11 cellular contexts compared by ENCODE assay signal in the genomic region with DNA sequence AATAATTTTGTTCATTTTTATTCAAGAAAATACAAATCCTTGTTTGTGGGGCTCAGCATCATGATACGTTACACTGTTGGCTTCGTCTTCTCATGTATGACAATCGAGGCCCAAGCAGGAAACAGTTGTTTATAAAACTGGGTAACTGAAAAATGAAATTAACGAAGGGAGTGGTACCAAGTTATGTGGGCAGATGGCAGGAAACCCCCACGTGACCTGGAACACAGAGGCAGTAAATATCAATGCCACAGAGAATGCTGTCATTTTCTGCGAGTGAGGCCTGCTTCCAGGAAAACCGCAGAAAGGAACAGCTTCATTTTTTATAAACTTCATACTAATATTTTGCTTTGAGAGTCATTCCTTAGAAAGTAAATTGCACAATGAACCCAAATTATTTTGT.
DNase-seq lines count a peak whose midpoint lies in the region; ATAC-seq, FAIRE-seq and TF ChIP-seq lines count a peak whose summit lies in the region.
"Had no signal": no experiment of that assay in that cellular context is flagged by ENCODE, and none has a peak within 500 bp of the region (broad histone marks: within the 10 kb centered on the region; RNA-seq: fewer than 3 reads in every experiment).

No MANE protein-coding gene starts in this region.

- no peak overlapping the region for H3K9ac ChIP-seq in HepG2 (ENCODE audit: insufficient read depth, low read depth, low read length)

- TF ChIP-seq RAD21 in HepG2 (CRISPR knock-in tag; IDR thresholded peaks at IDR 0.05), result no peak

- H3K27me3 ChIP-seq in HepG2 (ENCODE audit: control insufficient read depth in 1 of 2, insufficient read depth in 2 of 2, low read length in 2 of 2) (no peaks in the 10 kb centered on the region; a peak in 1 of 5 replicates), H7 (ENCODE audit: control insufficient read depth, insufficient read depth, low read length) (no peaks in the 10 kb centered on the region)
- H3K27me3 ChIP-seq: ascending aorta had no signal

- no peaks in the 10 kb centered on the region for H3K36me3 ChIP-seq in HepG2 (replicated peaks in 1 of 2; ENCODE audit: control insufficient read depth in 1 of 2, insufficient read depth in 2 of 2, low read length in 2 of 2)
- no peaks in the 10 kb centered on the region for H3K36me3 ChIP-seq in H7 (replicated peaks; ENCODE audit: control insufficient read depth, insufficient read depth, low read length)
- H3K36me3 ChIP-seq: ascending aorta had no signal

- H3K27me3 Mint-ChIP-seq in activated CD4-positive, alpha-beta memory T cell treated with anti-CD3 and anti-CD28 coated beads for 36 hours, result no peaks in the 10 kb centered on the region
- H3K27me3 Mint-ChIP-seq in activated CD4-positive, alpha-beta memory T cell treated with anti-CD3 and anti-CD28 coated beads, Interleukin-2, amount 10 ng/mL, durations not matched to agents 7 days and 5 days, result no peaks in the 10 kb centered on the region
- H3K27me3 Mint-ChIP-seq in activated CD8-positive, alpha-beta T cell treated with anti-CD3 and anti-CD28 coated beads, Interleukin-2, amount 10 ng/mL, durations not matched to agents 7 days and 5 days (ENCODE audit: low read depth), result no peaks in the 10 kb centered on the region
- H3K27me3 Mint-ChIP-seq in naive B cell, result peaks cover 0 to 7% (median 4%) of the 10 kb centered on the region in 3 donors

- no peaks in the 10 kb centered on the region for H3K4me1 ChIP-seq in HepG2 (ENCODE audit: insufficient read depth, low read length)
- H3K4me1 ChIP-seq: A549, ascending aorta had no signal

- no peaks in the 10 kb centered on the region for H3K9me3 ChIP-seq in HepG2 (ENCODE audit: low read length)
- H3K9me3 ChIP-seq: A549, ascending aorta had no signal

- FAIRE-seq in HepG2 (lab: Jason Lieb, UNC), result no peak
- FAIRE-seq: A549 had no signal

- BruUV-seq in HepG2 (replicated peaks; lab: Mats Ljungman, UMichigan), result no TSS peak

- ATAC-seq in activated CD8-positive, alpha-beta T cell treated with anti-CD3 and anti-CD28 coated beads, Interleukin-2, amount 10 ng/mL, durations not matched to agents 7 days and 5 days, result no peak
- ATAC-seq in naive B cell (ENCODE audit: low read depth in 2 of 2) (peak; percentile 53 to 56), HepG2 (no peak)
- ATAC-seq in stimulated activated naive CD8-positive, alpha-beta T cell treated with anti-CD3 and anti-CD28 coated beads, Interleukin-15, Interleukin-2, amounts not matched to agents 100 U/mL and 50 U/mL, for 24 hours, result peak; percentile 55
- ATAC-seq: A549 had no signal

- 38% methylated on average over 7 of the region's 7 CpGs for WGBS in HepG2 (ENCODE audit: low lambda C conversion rate)

- H3K4me3 ChIP-seq in HepG2 (replicated peaks in 1 of 3; ENCODE audit: insufficient read depth in 1 of 3, low read depth in 2 of 3, low read length in 3 of 3), result no peak overlapping the region
- H3K4me3 ChIP-seq in H7 (ENCODE audit: insufficient read depth, low read depth, low read length), result no peak overlapping the region
- H3K4me3 ChIP-seq: A549, ascending aorta had no signal

- TF ChIP-seq CTCF in HepG2 (CRISPR knock-in tag; IDR thresholded peaks at IDR 0.05), result no peak

- in situ Hi-C loops in HepG2 (cut with HindIII; ENCODE audit: extremely low pct_ligation_motif_present, low pct_unique_long_range_greater_than_20kb), result no loop called here

- no peak for TF ChIP-seq POLR2A in HepG2 (IDR thresholded peaks at IDR 0.05; ENCODE audit: insufficient read depth in 1 of 2, low read depth in 2 of 2, low read length in 2 of 2)

- H3K27ac Mint-ChIP-seq in activated CD4-positive, alpha-beta memory T cell treated with anti-CD3 and anti-CD28 coated beads for 36 hours, result peak overlapping the region; percentile 88
- H3K27ac Mint-ChIP-seq in activated CD4-positive, alpha-beta memory T cell treated with anti-CD3 and anti-CD28 coated beads, Interleukin-2, amount 10 ng/mL, durations not matched to agents 7 days and 5 days, result no peak overlapping the region
- no peak overlapping the region for H3K27ac Mint-ChIP-seq in activated CD8-positive, alpha-beta T cell treated with anti-CD3 and anti-CD28 coated beads, Interleukin-2, amount 10 ng/mL, durations not matched to agents 7 days and 5 days
- peak overlapping the region; percentile 93 to 99 (median 96) for H3K27ac Mint-ChIP-seq in naive B cell

- H4K20me1 ChIP-seq in HepG2 (ENCODE audit: insufficient read depth, low read length), result no peaks in the 10 kb centered on the region

- no peak overlapping the region for H3K4me2 ChIP-seq in HepG2 (ENCODE audit: low read depth, low read length)
- H3K4me2 ChIP-seq: A549 had no signal

- DNase-seq in activated CD4-positive, alpha-beta memory T cell treated with anti-CD3 and anti-CD28 coated beads for 36 hours, result peak; percentile 52
- DNase-seq in activated CD4-positive, alpha-beta memory T cell treated with anti-CD3 and anti-CD28 coated beads, Interleukin-2, amount 10 ng/mL, durations not matched to agents 7 days and 5 days, result no peak
- DNase-seq in activated CD8-positive, alpha-beta T cell treated with anti-CD3 and anti-CD28 coated beads, Interleukin-2, amount 10 ng/mL, durations not matched to agents 7 days and 5 days, result peak; percentile 26
- peak; percentile 66 for DNase-seq in naive B cell
- peak; percentile 64 for DNase-seq in stimulated activated naive CD8-positive, alpha-beta T cell treated with anti-CD3 and anti-CD28 coated beads, Interleukin-15, Interleukin-2, amounts not matched to agents 100 U/mL and 50 U/mL, for 24 hours
- DNase-seq in HepG2 (ENCODE audit: low spot score), result no peak
- no peak for DNase-seq in H7
- DNase-seq in 8988T, result no peak
- DNase-seq: NCI-H2107 had no signal

- CTCF ChIA-PET in activated CD4-positive, alpha-beta memory T cell treated with anti-CD3 and anti-CD28 coated beads for 36 hours (lab: Charles Lee), result no interaction called here
- CTCF ChIA-PET in activated CD4-positive, alpha-beta memory T cell treated with anti-CD3 and anti-CD28 coated beads, Interleukin-2, amount 10 ng/mL, durations not matched to agents 7 days and 5 days (lab: Charles Lee), result no interaction called here
- CTCF ChIA-PET in activated CD8-positive, alpha-beta T cell treated with anti-CD3 and anti-CD28 coated beads, Interleukin-2, amount 10 ng/mL, durations not matched to agents 7 days and 5 days (lab: Charles Lee), result no interaction called here
- CTCF ChIA-PET in HepG2 (lab: Yijun Ruan, JAX; ENCODE audit: low intra/inter-chr PET ratio, low total read pairs), result no interaction called here

- H3K4me1 Mint-ChIP-seq in activated CD4-positive, alpha-beta memory T cell treated with anti-CD3 and anti-CD28 coated beads for 36 hours (ENCODE audit: low read depth), result peaks cover 18% of the 10 kb centered on the region
- peaks cover 18% of the 10 kb centered on the region for H3K4me1 Mint-ChIP-seq in activated CD4-positive, alpha-beta memory T cell treated with anti-CD3 and anti-CD28 coated beads, Interleukin-2, amount 10 ng/mL, durations not matched to agents 7 days and 5 days
- H3K4me1 Mint-ChIP-seq in activated CD8-positive, alpha-beta T cell treated with anti-CD3 and anti-CD28 coated beads, Interleukin-2, amount 10 ng/mL, durations not matched to agents 7 days and 5 days (ENCODE audit: low read depth), result peaks cover 27% of the 10 kb centered on the region
- peaks cover 23 to 29% (median 24%) of the 10 kb centered on the region in 3 donors for H3K4me1 Mint-ChIP-seq in naive B cell

- H3K9me3 Mint-ChIP-seq in activated CD4-positive, alpha-beta memory T cell treated with anti-CD3 and anti-CD28 coated beads for 36 hours, result no peaks in the 10 kb centered on the region
- H3K9me3 Mint-ChIP-seq in activated CD4-positive, alpha-beta memory T cell treated with anti-CD3 and anti-CD28 coated beads, Interleukin-2, amount 10 ng/mL, durations not matched to agents 7 days and 5 days, result no peaks in the 10 kb centered on the region
- H3K9me3 Mint-ChIP-seq in activated CD8-positive, alpha-beta T cell treated with anti-CD3 and anti-CD28 coated beads, Interleukin-2, amount 10 ng/mL, durations not matched to agents 7 days and 5 days (ENCODE audit: insufficient read depth), result peaks cover 4% of the 10 kb centered on the region
- peaks cover 0 to 2% (median 0%) of the 10 kb centered on the region in 7 donors for H3K9me3 Mint-ChIP-seq in naive B cell

- H3K4me3 Mint-ChIP-seq in activated CD4-positive, alpha-beta memory T cell treated with anti-CD3 and anti-CD28 coated beads for 36 hours, result no peak overlapping the region
- H3K4me3 Mint-ChIP-seq in activated CD4-positive, alpha-beta memory T cell treated with anti-CD3 and anti-CD28 coated beads, Interleukin-2, amount 10 ng/mL, durations not matched to agents 7 days and 5 days, result no peak overlapping the region
- H3K4me3 Mint-ChIP-seq in activated CD8-positive, alpha-beta T cell treated with anti-CD3 and anti-CD28 coated beads, Interleukin-2, amount 10 ng/mL, durations not matched to agents 7 days and 5 days, result no peak overlapping the region
- H3K4me3 Mint-ChIP-seq in naive B cell, result peak overlapping the region in 6 of 8 donors; percentile 27 to 80 (median 70)

- H3K79me2 ChIP-seq in HepG2 (ENCODE audit: insufficient read depth, low read length), result no peaks in the 10 kb centered on the region

- H3K27ac ChIP-seq in HepG2 (ENCODE audit: extremely low read length, insufficient read depth, low read length), result no peak overlapping the region
- H3K27ac ChIP-seq: A549, ascending aorta had no signal

- intact Hi-C loops in activated CD4-positive, alpha-beta memory T cell treated with anti-CD3 and anti-CD28 coated beads for 36 hours (cut with micrococcal nuclease), result no loop called here
- intact Hi-C loops in HepG2 (cut with micrococcal nuclease; ENCODE audit: unreplicated experiment), result no loop called here

- TF ChIP-seq EP300 in HepG2 (IDR thresholded peaks at IDR 0.05; ENCODE audit: low read depth in 2 of 2, low read length in 2 of 2), result no peak
- no peak for TF ChIP-seq EP300 in HepG2 (CRISPR knock-in tag; IDR thresholded peaks at IDR 0.05; ENCODE audit: borderline replicate concordance)

- H2AFZ ChIP-seq in HepG2 (ENCODE audit: low read length), result no peak overlapping the region

- no peaks in the 10 kb centered on the region for H3K36me3 Mint-ChIP-seq in activated CD4-positive, alpha-beta memory T cell treated with anti-CD3 and anti-CD28 coated beads for 36 hours
- no peaks in the 10 kb centered on the region for H3K36me3 Mint-ChIP-seq in activated CD4-positive, alpha-beta memory T cell treated with anti-CD3 and anti-CD28 coated beads, Interleukin-2, amount 10 ng/mL, durations not matched to agents 7 days and 5 days (ENCODE audit: low read depth)
- H3K36me3 Mint-ChIP-seq in activated CD8-positive, alpha-beta T cell treated with anti-CD3 and anti-CD28 coated beads, Interleukin-2, amount 10 ng/mL, durations not matched to agents 7 days and 5 days (ENCODE audit: low read depth), result no peaks in the 10 kb centered on the region
- no peaks in the 10 kb centered on the region for H3K36me3 Mint-ChIP-seq in naive B cell

- POLR2A ChIA-PET in activated CD4-positive, alpha-beta memory T cell treated with anti-CD3 and anti-CD28 coated beads for 36 hours (lab: Charles Lee), result no interaction called here
- POLR2A ChIA-PET in activated CD4-positive, alpha-beta memory T cell treated with anti-CD3 and anti-CD28 coated beads, Interleukin-2, amount 10 ng/mL, durations not matched to agents 7 days and 5 days (lab: Charles Lee), result no interaction called here
- POLR2A ChIA-PET in activated CD8-positive, alpha-beta T cell treated with anti-CD3 and anti-CD28 coated beads, Interleukin-2, amount 10 ng/mL, durations not matched to agents 7 days and 5 days (lab: Charles Lee), result no interaction called here
- POLR2A ChIA-PET in HepG2 (lab: Yijun Ruan, JAX), result no interaction called here

Comparison
In these comparisons a context has a peak if more than half of its experiments do, and no peak if none do; other contexts are left out.
1. DNase-seq: peak in activated CD4-positive, alpha-beta memory T cell treated with anti-CD3 and anti-CD28 coated beads for 36 hours (single experiment), activated CD8-positive, alpha-beta T cell treated with anti-CD3 and anti-CD28 coated beads, Interleukin-2, amount 10 ng/mL, durations not matched to agents 7 days and 5 days (single experiment), naive B cell (single experiment) and stimulated activated naive CD8-positive, alpha-beta T cell treated with anti-CD3 and anti-CD28 coated beads, Interleukin-15, Interleukin-2, amounts not matched to agents 100 U/mL and 50 U/mL, for 24 hours (single experiment); none in activated CD4-positive, alpha-beta memory T cell treated with anti-CD3 and anti-CD28 coated beads, Interleukin-2, amount 10 ng/mL, durations not matched to agents 7 days and 5 days (single experiment), HepG2 (single experiment), H7 (single experiment) and 8988T (single experiment).
2. H3K27ac Mint-ChIP-seq: peak in activated CD4-positive, alpha-beta memory T cell treated with anti-CD3 and anti-CD28 coated beads for 36 hours (single experiment) and naive B cell (6 of 6); none in activated CD4-positive, alpha-beta memory T cell treated with anti-CD3 and anti-CD28 coated beads, Interleukin-2, amount 10 ng/mL, durations not matched to agents 7 days and 5 days (single experiment) and activated CD8-positive, alpha-beta T cell treated with anti-CD3 and anti-CD28 coated beads, Interleukin-2, amount 10 ng/mL, durations not matched to agents 7 days and 5 days (single experiment).
3. H3K4me3 Mint-ChIP-seq: peak in naive B cell (6 of 8); none in activated CD4-positive, alpha-beta memory T cell treated with anti-CD3 and anti-CD28 coated beads for 36 hours (single experiment), activated CD4-positive, alpha-beta memory T cell treated with anti-CD3 and anti-CD28 coated beads, Interleukin-2, amount 10 ng/mL, durations not matched to agents 7 days and 5 days (single experiment) and activated CD8-positive, alpha-beta T cell treated with anti-CD3 and anti-CD28 coated beads, Interleukin-2, amount 10 ng/mL, durations not matched to agents 7 days and 5 days (single experiment).
4. ATAC-seq: peak in naive B cell (2 of 2) and stimulated activated naive CD8-positive, alpha-beta T cell treated with anti-CD3 and anti-CD28 coated beads, Interleukin-15, Interleukin-2, amounts not matched to agents 100 U/mL and 50 U/mL, for 24 hours (single experiment); none in activated CD8-positive, alpha-beta T cell treated with anti-CD3 and anti-CD28 coated beads, Interleukin-2, amount 10 ng/mL, durations not matched to agents 7 days and 5 days (single experiment) and HepG2 (single experiment).